In the genomic region with DNA sequence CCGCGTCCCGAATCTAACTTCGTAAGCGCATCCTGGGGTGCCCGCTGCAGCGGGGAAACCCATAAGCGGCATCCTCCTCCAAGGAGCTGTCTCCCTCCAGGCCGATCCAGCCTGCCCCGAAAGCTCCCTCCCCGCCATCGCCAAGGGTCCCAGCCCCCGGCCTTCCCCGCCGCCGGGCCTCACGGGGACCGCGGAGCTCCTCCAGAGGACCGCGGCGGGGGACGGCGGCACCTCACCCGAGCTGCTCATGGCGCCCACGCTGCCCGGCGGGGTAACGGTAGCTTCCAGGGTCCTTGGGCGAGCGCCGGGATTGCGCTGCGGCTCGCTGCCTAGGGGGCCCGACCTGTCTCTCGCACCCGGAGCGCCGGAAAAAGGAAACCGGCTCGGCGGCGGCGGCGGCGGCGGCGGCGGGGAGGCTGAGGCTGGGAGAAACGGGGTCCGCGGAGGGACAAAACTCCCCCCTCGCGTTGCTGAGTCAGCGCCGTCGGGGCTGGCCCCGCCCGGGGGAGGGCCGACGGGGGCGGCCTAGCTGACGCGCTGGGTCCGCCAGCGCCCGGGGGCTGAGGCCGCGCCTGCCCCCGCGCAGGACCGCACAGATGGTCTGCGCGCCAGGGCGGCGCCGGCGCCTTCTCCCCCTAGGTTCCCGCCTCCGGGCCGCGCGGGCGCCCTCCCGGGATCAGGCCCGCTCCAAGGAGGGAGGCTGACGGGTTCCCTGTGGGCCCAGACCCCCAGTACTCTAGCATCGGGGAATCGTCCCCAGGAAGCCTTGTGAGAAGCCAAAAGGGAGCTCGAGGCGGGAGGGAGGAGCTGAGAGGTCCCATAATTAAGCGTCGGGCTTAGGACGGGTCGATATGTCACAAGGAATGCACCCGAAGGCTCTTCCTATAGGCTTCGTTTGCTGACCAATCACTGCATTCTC, we compare ENCODE assay signal across 8 cellular contexts. TPM values are rescaled to one million over a fixed set of nuclear protein-coding genes. Genes with fewer than 3 reads are reported as not detected.
DNase-seq lines count a peak whose midpoint lies in the region; ATAC-seq and TF ChIP-seq lines count a peak whose summit lies in the region.

A gene with protein sequence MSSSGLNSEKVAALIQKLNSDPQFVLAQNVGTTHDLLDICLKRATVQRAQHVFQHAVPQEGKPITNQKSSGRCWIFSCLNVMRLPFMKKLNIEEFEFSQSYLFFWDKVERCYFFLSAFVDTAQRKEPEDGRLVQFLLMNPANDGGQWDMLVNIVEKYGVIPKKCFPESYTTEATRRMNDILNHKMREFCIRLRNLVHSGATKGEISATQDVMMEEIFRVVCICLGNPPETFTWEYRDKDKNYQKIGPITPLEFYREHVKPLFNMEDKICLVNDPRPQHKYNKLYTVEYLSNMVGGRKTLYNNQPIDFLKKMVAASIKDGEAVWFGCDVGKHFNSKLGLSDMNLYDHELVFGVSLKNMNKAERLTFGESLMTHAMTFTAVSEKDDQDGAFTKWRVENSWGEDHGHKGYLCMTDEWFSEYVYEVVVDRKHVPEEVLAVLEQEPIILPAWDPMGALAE (minus strand): TSS at position 374 of the 919 bp plus-strand sequence. CDS start 125 bp downstream, at position 249.

- DNase-seq in NCI-H1417 (lab: John Stamatoyannopoulos, UW), result peak; percentile 63 to 90 (median 87)
- DNase-seq in NCI-H1417 treated with DMSO at 0.1 percent for 48 hours (lab: John Stamatoyannopoulos, UW), result no peak
- peak; percentile 81 for DNase-seq in NCI-H2171 treated with DMSO at 0.1 percent for 48 hours (lab: John Stamatoyannopoulos, UW)
- DNase-seq in activated CD4-positive, alpha-beta T cell treated with anti-CD3 and anti-CD28 coated beads for 1 hour, result peak; percentile 76
- DNase-seq in cerebellum (ENCODE audit: low spot score), result peak; percentile 81
- no peak for DNase-seq in kidney epithelial cell (ENCODE audit: low read depth)
- peak; percentile 89 for DNase-seq in stimulated activated CD4-positive, alpha-beta T cell treated with anti-CD3 and anti-CD28 coated beads, Interleukin-15, amount 100 ng/mL, for 24 hours

- no peak for TF ChIP-seq CTCF in kidney epithelial cell (IDR thresholded peaks at IDR 0.05; ENCODE audit: insufficient read depth, low read length, poor library complexity, severe bottlenecking)

- H3K36me3 ChIP-seq in kidney epithelial cell (ENCODE audit: control insufficient read depth, insufficient read depth, low read length), result no peaks in the 10 kb centered on the region

- H3K4me3 ChIP-seq in kidney epithelial cell (ENCODE audit: low read depth, low read length), result peak within 1 kb of the TSS; percentile 78

- peak; percentile 88 for ATAC-seq in HG02798 (IDR thresholded peaks at IDR 0.05; ENCODE audit: poor library complexity, unreplicated experiment)

- no peaks in the 10 kb centered on the region for H3K27me3 ChIP-seq in kidney epithelial cell (ENCODE audit: control insufficient read depth, insufficient read depth, low read length)

RNA-seq across cellular contexts. Expression of the gene that starts here (rescaled TPM):
- total RNA-seq in cerebellum (27.6 TPM), kidney epithelial cell (24.5 and 29.4 TPM in 2 replicates)

Comparison
In these comparisons a context has a peak if more than half of its experiments do, and no peak if none do; other contexts are left out.
1. DNase-seq: peak in NCI-H1417 (3 of 3), NCI-H2171 treated with DMSO at 0.1 percent for 48 hours (single experiment), activated CD4-positive, alpha-beta T cell treated with anti-CD3 and anti-CD28 coated beads for 1 hour (single experiment), cerebellum (single experiment) and stimulated activated CD4-positive, alpha-beta T cell treated with anti-CD3 and anti-CD28 coated beads, Interleukin-15, amount 100 ng/mL, for 24 hours (single experiment); none in NCI-H1417 treated with DMSO at 0.1 percent for 48 hours (single experiment) and kidney epithelial cell (single experiment).